8 cellular contexts compared by ENCODE assay signal in the genomic region with DNA sequence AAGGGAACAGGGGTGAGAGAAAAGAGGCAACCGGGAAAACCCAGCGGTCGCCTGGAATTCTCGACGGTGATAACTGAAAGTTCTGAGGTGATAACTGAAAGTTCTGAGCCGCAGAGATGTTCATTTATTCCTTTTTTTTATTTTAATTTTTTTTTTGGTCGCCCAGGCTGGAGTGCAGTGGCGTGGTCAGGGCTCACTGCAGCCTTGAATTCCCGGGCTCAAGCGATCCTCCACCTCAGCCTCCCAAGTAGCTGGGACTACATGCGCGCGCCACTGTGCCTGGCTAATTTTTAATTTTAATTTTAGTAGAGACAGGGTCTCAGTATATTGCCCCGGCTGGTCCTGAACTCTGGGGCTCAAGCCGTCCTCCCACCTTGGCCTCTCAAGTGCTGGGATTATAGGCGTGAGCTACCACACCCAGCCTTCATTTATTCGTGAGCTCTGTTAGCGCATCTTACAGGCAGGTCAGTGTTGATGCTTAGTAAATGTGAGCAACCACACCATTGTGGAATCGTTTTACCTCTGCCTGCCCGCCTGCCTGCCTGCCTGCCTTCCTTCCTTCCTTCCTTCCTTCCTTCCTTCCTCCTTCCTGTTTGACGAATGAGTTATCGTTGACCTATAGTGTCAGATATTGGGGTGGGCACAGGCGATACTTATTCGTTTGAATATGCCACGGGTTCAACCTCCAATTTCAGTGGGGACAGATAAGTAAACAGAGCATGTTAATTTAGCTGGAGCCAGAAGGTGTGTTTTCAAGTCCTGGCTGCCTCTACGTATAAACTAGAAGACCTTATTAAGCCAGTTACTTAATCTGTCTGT. TPM values are rescaled to one million over a fixed set of nuclear protein-coding genes. Genes with fewer than 3 reads are reported as not detected.
DNase-seq lines count a peak whose midpoint lies in the region; ATAC-seq, FAIRE-seq and TF ChIP-seq lines count a peak whose summit lies in the region.

No MANE protein-coding gene starts in this region.

- TF ChIP-seq CTCF in keratinocyte (optimal IDR thresholded peaks at IDR 0.05 in 1 of 3, IDR thresholded peaks at IDR 0.05 in 1 of 3, conservative IDR thresholded peaks at IDR 0.05 in 1 of 3; ENCODE audit: extremely low read depth in 1 of 3, insufficient read depth in 2 of 3, low read length in 3 of 3) (no peak), suprapubic skin (IDR thresholded peaks at IDR 0.05) (no peak)

- H3K9me3 ChIP-seq in keratinocyte (ENCODE audit: control insufficient read depth, low read depth, low read length) = no peaks in the 10 kb centered on the region
- no peaks in the 10 kb centered on the region for H3K9me3 ChIP-seq in suprapubic skin

- no peak for TF ChIP-seq POLR2A in suprapubic skin (IDR thresholded peaks at IDR 0.05)

- H3K27me3 ChIP-seq in keratinocyte (ENCODE audit: control insufficient read depth, extremely low read depth, insufficient read depth, low read length) (no peaks in the 10 kb centered on the region), suprapubic skin (no peaks in the 10 kb centered on the region)

- peak overlapping the region; percentile 59 to 86 (median 86) for H3K4me3 ChIP-seq in keratinocyte (ENCODE audit: control insufficient read depth in 2 of 3, extremely low read depth in 1 of 3, insufficient read depth in 2 of 3, low read depth in 1 of 3, low read length in 3 of 3)
- H3K4me3 ChIP-seq in suprapubic skin = peak overlapping the region; percentile 76

- dilution Hi-C loops in keratinocyte (cut with MboI; ENCODE audit: extremely low pct_ligation_motif_present, low sequenced_read_pairs) = no loop called here

- no peak for DNase-seq in activated T-cell treated with anti-CD3 and anti-CD28 coated beads, Interleukin-2, amount 50 U/mL, for 4 hours
- no peak for DNase-seq in activated T-cell treated with anti-CD3 and anti-CD28 coated beads, Interleukin-2, amount 50 U/mL, for 1 hour
- DNase-seq in activated naive CD8-positive, alpha-beta T cell treated with anti-CD3 and anti-CD28 coated beads for 36 hours = peak; percentile 12
- DNase-seq in keratinocyte (ENCODE audit: low read depth, low spot score) (no peak), suprapubic skin (ENCODE audit: low spot score in 2 of 2) (no peak), HuH-7 (ENCODE audit: low spot score) (no peak)

- H3K9me1 ChIP-seq in keratinocyte (ENCODE audit: control insufficient read depth, extremely low read depth, insufficient read depth, low read length) = no peaks in the 10 kb centered on the region

- H3K9me3 Mint-ChIP-seq in activated T-cell treated with anti-CD3 and anti-CD28 coated beads, Interleukin-2, amount 50 U/mL, for 4 hours = no peaks in the 10 kb centered on the region
- no peaks in the 10 kb centered on the region for H3K9me3 Mint-ChIP-seq in activated naive CD8-positive, alpha-beta T cell treated with anti-CD3 and anti-CD28 coated beads for 36 hours

- H3K27ac Mint-ChIP-seq in activated naive CD8-positive, alpha-beta T cell treated with anti-CD3 and anti-CD28 coated beads for 36 hours = peak overlapping the region; percentile 91

- H3K4me2 ChIP-seq in keratinocyte (ENCODE audit: control insufficient read depth, extremely low read depth, insufficient read depth, low read depth, low read length) = peak overlapping the region; percentile 65

- H4K20me1 ChIP-seq in keratinocyte (ENCODE audit: control insufficient read depth, extremely low read depth, insufficient read depth, low read length) = no peaks in the 10 kb centered on the region

- WGBS in suprapubic skin = 39% methylated on average over 26 of the region's 26 CpGs

- H3K36me3 Mint-ChIP-seq in activated T-cell treated with anti-CD3 and anti-CD28 coated beads, Interleukin-2, amount 50 U/mL, for 4 hours (ENCODE audit: insufficient read depth) = peaks cover 4% of the 10 kb centered on the region
- peaks cover 31% of the 10 kb centered on the region for H3K36me3 Mint-ChIP-seq in activated naive CD8-positive, alpha-beta T cell treated with anti-CD3 and anti-CD28 coated beads for 36 hours

- peaks cover 41% of the 10 kb centered on the region for H3K79me2 ChIP-seq in keratinocyte (ENCODE audit: control insufficient read depth, insufficient read depth, low read length)

- H2AFZ ChIP-seq in keratinocyte (ENCODE audit: control insufficient read depth, low read length) = peak overlapping the region; percentile 81

- ATAC-seq in activated T-cell treated with anti-CD3 and anti-CD28 coated beads, Interleukin-2, amount 50 U/mL, for 4 hours = peak; percentile 11 to 22
- ATAC-seq in HG03565 (IDR thresholded peaks at IDR 0.05; ENCODE audit: unreplicated experiment) (peak; percentile 19), GM19324 (IDR thresholded peaks at IDR 0.05; ENCODE audit: low FRiP score, unreplicated experiment) (no peak)

- no peaks in the 10 kb centered on the region for H3K27me3 Mint-ChIP-seq in activated T-cell treated with anti-CD3 and anti-CD28 coated beads, Interleukin-2, amount 50 U/mL, for 4 hours (ENCODE audit: low read depth)
- no peaks in the 10 kb centered on the region for H3K27me3 Mint-ChIP-seq in activated naive CD8-positive, alpha-beta T cell treated with anti-CD3 and anti-CD28 coated beads for 36 hours

- H3K4me1 ChIP-seq in keratinocyte (ENCODE audit: control insufficient read depth, extremely low read depth, insufficient read depth, low read length) = peaks cover 7% of the 10 kb centered on the region
- peaks cover 41% of the 10 kb centered on the region for H3K4me1 ChIP-seq in suprapubic skin

- peak overlapping the region; percentile 91 for H3K4me3 Mint-ChIP-seq in activated T-cell treated with anti-CD3 and anti-CD28 coated beads, Interleukin-2, amount 50 U/mL, for 4 hours
- H3K4me3 Mint-ChIP-seq in activated naive CD8-positive, alpha-beta T cell treated with anti-CD3 and anti-CD28 coated beads for 36 hours = peak overlapping the region; percentile 83

- peak overlapping the region; percentile 72 for H3K9ac ChIP-seq in keratinocyte (ENCODE audit: control insufficient read depth, extremely low read depth, insufficient read depth, low read length)

- peaks cover 3 to 11% of the 10 kb centered on the region in 2 experiments for H3K36me3 ChIP-seq in keratinocyte (ENCODE audit: control insufficient read depth in 2 of 2, extremely low read depth in 1 of 2, insufficient read depth in 2 of 2, low read length in 2 of 2)
- H3K36me3 ChIP-seq in suprapubic skin = peaks cover 4% of the 10 kb centered on the region

- H3K27ac ChIP-seq in keratinocyte (ENCODE audit: control insufficient read depth, insufficient read depth, low read length) (no peak overlapping the region), suprapubic skin (peak overlapping the region; percentile 93)

- TF ChIP-seq EP300 in suprapubic skin (IDR thresholded peaks at IDR 0.05) = no peak

- no peak for FAIRE-seq in keratinocyte (lab: Jason Lieb, UNC)

- peaks cover 37% of the 10 kb centered on the region for H3K4me1 Mint-ChIP-seq in activated T-cell treated with anti-CD3 and anti-CD28 coated beads, Interleukin-2, amount 50 U/mL, for 4 hours (ENCODE audit: low read depth)
- peaks cover 37% of the 10 kb centered on the region for H3K4me1 Mint-ChIP-seq in activated naive CD8-positive, alpha-beta T cell treated with anti-CD3 and anti-CD28 coated beads for 36 hours

RNA-seq across cellular contexts. Expression of a gene that starts 0.6 kb away (rescaled TPM):
- 10 to 100 TPM; 21.8 to 23.7 (median 23.2) TPM for total RNA-seq in activated T-cell treated with anti-CD3 and anti-CD28 coated beads, Interleukin-2, amount 50 U/mL, for 4 hours
- total RNA-seq in activated naive CD8-positive, alpha-beta T cell treated with anti-CD3 and anti-CD28 coated beads for 36 hours = 10 to 100 TPM; 14.1 to 14.4 TPM
- 7.9 to 13.8 TPM (median 9.3 TPM) in 3 replicates for polyA plus RNA-seq in keratinocyte
- 8.8 TPM for polyA plus RNA-seq in keratinocyte (2011; ENCODE audit: low read depth)
- polyA plus RNA-seq in keratinocyte (2011; cell fraction: cytosol; rRNA removed) = 5.6 and 12.1 TPM in 2 replicates
- 10.5 and 15.0 TPM in 2 replicates for polyA plus RNA-seq in keratinocyte (2011; cell fraction: nucleus; rRNA removed)
- polyA plus RNA-seq in keratinocyte (2012; ENCODE audit: low replicate concordance) = 9.4 and 10.2 TPM in 2 replicates
- polyA minus RNA-seq in keratinocyte = 2.8 to 7.1 TPM (median 3.3 TPM) in 3 replicates
- 6.9 TPM for polyA minus RNA-seq in keratinocyte (2011; cell fraction: cytosol; rRNA and poly(A)+ RNA removed)
- polyA minus RNA-seq in keratinocyte (2011; cell fraction: nucleus; rRNA and poly(A)+ RNA removed) = 3.9 and 7.6 TPM in 2 replicates
- total RNA-seq in suprapubic skin = 10 to 100 TPM in 2 of 4 donors, 1 to 10 TPM in 2; 9.3 to 15.7 (median 10.3) TPM
